Comparison of ENCODE assay signal across 9 cellular contexts in genomic region chr16:57775661-57776469, GRCh38. TPM values are rescaled to one million over a fixed set of nuclear protein-coding genes. Genes with fewer than 3 reads are reported as not detected.
DNase-seq lines count a peak whose midpoint lies in the region; ATAC-seq, FAIRE-seq and TF ChIP-seq lines count a peak whose summit lies in the region.
"Had no signal": no experiment of that assay in that cellular context is flagged by ENCODE, and none has a peak within 500 bp of the region (broad histone marks: within the 10 kb centered on the region; RNA-seq: fewer than 3 reads in every experiment).

No MANE protein-coding gene starts in this region.

- DNase-seq in Ammon's horn (ENCODE audit: low spot score) = peak; percentile 82
- peak in 33 of 56 donors; percentile 18 to 76 (median 41) for DNase-seq in amygdala (lab: John Stamatoyannopoulos, UW)
- no peak for DNase-seq in left lobe of liver (ENCODE audit: low spot score)
- no peak for DNase-seq in prostate gland (ENCODE audit: low spot score)
- no peak for DNase-seq in urothelium cell line (ENCODE audit: low spot score)
- no peak for DNase-seq in effector memory CD8-positive, alpha-beta T cell
- no peak for DNase-seq in H54 (ENCODE audit: insufficient read length, low spot score)
- DNase-seq: NCI-H774 had no signal

- H3K36me3 ChIP-seq in HUES6 (ENCODE audit: control insufficient read depth, insufficient read depth, low read length) (peaks cover 7% of the 10 kb centered on the region; the same call in 1 of the 2 replicates), prostate gland (no peaks in the 10 kb centered on the region)

- no peaks in the 10 kb centered on the region for H3K9me3 Mint-ChIP-seq in effector memory CD8-positive, alpha-beta T cell

- peak overlapping the region in 1 of 2 donors; percentile 49 for H3K27ac Mint-ChIP-seq in effector memory CD8-positive, alpha-beta T cell

- no peaks in the 10 kb centered on the region for H3K27me3 Mint-ChIP-seq in effector memory CD8-positive, alpha-beta T cell

- no peak overlapping the region for H3K4me3 Mint-ChIP-seq in effector memory CD8-positive, alpha-beta T cell

- no peaks in the 10 kb centered on the region for H3K4me1 Mint-ChIP-seq in effector memory CD8-positive, alpha-beta T cell (ENCODE audit: low read depth in 2 of 2)

- peak; percentile 37 for ATAC-seq in left lobe of liver
- no peak for ATAC-seq in effector memory CD8-positive, alpha-beta T cell (replicated peaks)

- TF ChIP-seq POLR2A in prostate gland (IDR thresholded peaks at IDR 0.05) = no peak
- no peak for TF ChIP-seq POLR2A in H54 (IDR thresholded peaks at IDR 0.05; ENCODE audit: low read depth, low read length)

- 60% methylated on average over 23 of the region's 23 CpGs for WGBS in prostate gland

- H3K27me3 ChIP-seq in HUES6 (ENCODE audit: control insufficient read depth, insufficient read depth, low read length) (no peaks in the 10 kb centered on the region), prostate gland (replicated peaks; ENCODE audit: insufficient read depth) (no peaks in the 10 kb centered on the region)

- intact Hi-C loops in prostate gland (cut with DNase I) = no loop called here

- H3K9ac ChIP-seq in HUES6 (ENCODE audit: low read length) = peak overlapping the region; percentile 65

- no peak for FAIRE-seq in urothelium cell line (lab: Jason Lieb, UNC)
- no peak for FAIRE-seq in H54 (lab: Jason Lieb, UNC)

- no peaks in the 10 kb centered on the region for H3K9me3 ChIP-seq in HUES6 (ENCODE audit: control insufficient read depth, insufficient read depth, low read depth, low read length)
- no peaks in the 10 kb centered on the region for H3K9me3 ChIP-seq in prostate gland

- peak overlapping the region; percentile 11; the same call in 1 of the 2 replicates for H3K27ac ChIP-seq in HUES6 (ENCODE audit: low read depth, low read length)
- no peak overlapping the region for H3K27ac ChIP-seq in prostate gland

- TF ChIP-seq CTCF in prostate gland (IDR thresholded peaks at IDR 0.05) = peak in 1 of 4 experiments; percentile 30

- H3K4me1 ChIP-seq in HUES6 (ENCODE audit: control insufficient read depth, insufficient read depth, low read length) = peaks cover 27% of the 10 kb centered on the region
- no peaks in the 10 kb centered on the region for H3K4me1 ChIP-seq in prostate gland (replicated peaks)

- H3K4me3 ChIP-seq in HUES6 (ENCODE audit: low read depth, low read length) (peak overlapping the region; percentile 3; the same call in 1 of the 2 replicates), prostate gland (no peak overlapping the region)

- no peaks in the 10 kb centered on the region for H3K36me3 Mint-ChIP-seq in effector memory CD8-positive, alpha-beta T cell (ENCODE audit: insufficient read depth)

RNA-seq across cellular contexts. Expression of gene KIFC3, which starts 26.4 kb away (rescaled TPM):
- total RNA-seq in left lobe of liver = 43.5 TPM
- 10 to 100 TPM; 16.3 to 79.5 TPM for total RNA-seq in prostate gland

RNA-seq across cellular contexts. Expression of gene KATNB1, which starts 40.3 kb away (rescaled TPM):
- total RNA-seq in left lobe of liver = 8.7 TPM
- total RNA-seq in prostate gland = 10 to 100 TPM; 22.7 to 30.2 TPM

Comparison
In these comparisons a context has a peak if more than half of its experiments do, and no peak if none do; other contexts are left out.
1. DNase-seq: peak in Ammon's horn (single experiment) and amygdala (33 of 56); none in left lobe of liver (single experiment), prostate gland (single experiment), urothelium cell line (single experiment), effector memory CD8-positive, alpha-beta T cell (0 of 3) and H54 (single experiment).